In genomic region chr3:8421267-8421666, GRCh38 we compare ENCODE assay signal across 14 cellular contexts.
DNase-seq lines count a peak whose midpoint lies in the region; ATAC-seq, FAIRE-seq and TF ChIP-seq lines count a peak whose summit lies in the region.
"Had no signal": no experiment of that assay in that cellular context is flagged by ENCODE, and none has a peak within 500 bp of the region (broad histone marks: within the 10 kb centered on the region; RNA-seq: fewer than 3 reads in every experiment).

No MANE protein-coding gene starts in this region.

- no peak for FAIRE-seq in GM19239 (lab: Jason Lieb, UNC)
- FAIRE-seq: small intestine had no signal

- H3F3A ChIP-seq in GM23338 (replicated peaks; ENCODE audit: low read depth) = no peaks in the 10 kb centered on the region

- peak; percentile 68 for TF ChIP-seq CTCF in DND-41 (IDR thresholded peaks at IDR 0.05; ENCODE audit: borderline replicate concordance, extremely low read depth, low read length, poor library complexity, severe bottlenecking)
- TF ChIP-seq CTCF in GM23338 (conservative IDR thresholded peaks at IDR 0.05; ENCODE audit: low read depth in 2 of 2) = peak; percentile 26 to 48; a peak in 3 of 4 replicates
- TF ChIP-seq CTCF in Panc1 (IDR thresholded peaks at IDR 0.05) = peak; percentile 21; the same call in 1 of the 2 replicates
- TF ChIP-seq CTCF in endothelial cell (IDR thresholded peaks at IDR 0.05; ENCODE audit: unreplicated experiment) = no peak

- DNase-seq in DND-41 = peak; percentile 26
- DNase-seq in GM23338 (ENCODE audit: low spot score) = peak; percentile 12
- DNase-seq in Panc1 (ENCODE audit: low read depth, low spot score) = no peak
- DNase-seq in endothelial cell (ENCODE audit: low spot score) = peak; percentile 16
- DNase-seq in GM19239 (ENCODE audit: insufficient read length, low spot score) = no peak
- no peak for DNase-seq in NCI-H1694 (lab: John Stamatoyannopoulos, UW)
- DNase-seq: DMS 273 treated with DMSO at 0.1 percent for 48 hours, small intestine, tibial artery had no signal

- in situ Hi-C loops in Panc1 (cut with HindIII; ENCODE audit: low pct_unique_long_range_greater_than_20kb, low sequenced_read_pairs) = no loop called here

- intact Hi-C loops in Panc1 (cut with micrococcal nuclease; ENCODE audit: unreplicated experiment) = no loop called here

- H3K4me2 ChIP-seq in DND-41 (ENCODE audit: insufficient read depth, low read length) = no peak overlapping the region
- H3K4me2 ChIP-seq in GM23338 = no peak overlapping the region

- H3K27ac ChIP-seq in DND-41 (ENCODE audit: low read length) = no peak overlapping the region
- no peak overlapping the region for H3K27ac ChIP-seq in GM23338 (ENCODE audit: low read depth)
- H3K27ac ChIP-seq in Panc1 (ENCODE audit: low read length) = no peak overlapping the region
- H3K27ac ChIP-seq: tibial artery had no signal

- H3K79me2 ChIP-seq in DND-41 (ENCODE audit: insufficient read depth, low read length) = no peaks in the 10 kb centered on the region
- no peaks in the 10 kb centered on the region for H3K79me2 ChIP-seq in GM23338 (replicated peaks; ENCODE audit: insufficient read depth)

- H2AFZ ChIP-seq in DND-41 (ENCODE audit: low read depth, low read length) (0 out of 2 replicates have a peak overlapping the region, but pooled peaks have one; percentile 31), GM23338 (no peak overlapping the region)

- H3K27me3 ChIP-seq in DND-41 (ENCODE audit: insufficient read depth, low read length, poor library complexity) (no peaks in the 10 kb centered on the region), GM23338 (ENCODE audit: insufficient read depth) (no peaks in the 10 kb centered on the region), Panc1 (ENCODE audit: control insufficient read depth, insufficient read depth, low read length) (no peaks in the 10 kb centered on the region)
- H3K27me3 ChIP-seq: tibial artery had no signal

- H3K36me3 Mint-ChIP-seq in GM23338 (ENCODE audit: low read depth) (peaks cover 16% of the 10 kb centered on the region; the same call in 2 of the 3 replicates), endothelial cell (ENCODE audit: low read depth, unreplicated experiment) (no peaks in the 10 kb centered on the region)

- no peak overlapping the region for H3K9ac ChIP-seq in DND-41 (ENCODE audit: low read depth, low read length)

- H3K9me2 ChIP-seq in GM23338 (ENCODE audit: insufficient read depth) = 0 out of 2 replicates have a peak, but pooled peaks cover 3% of the 10 kb centered on the region

- H4K20me1 ChIP-seq in DND-41 (ENCODE audit: insufficient read depth, low read length) (no peaks in the 10 kb centered on the region), GM23338 (replicated peaks; ENCODE audit: insufficient read depth) (no peaks in the 10 kb centered on the region)

- H3K9me3 Mint-ChIP-seq in GM23338 (peaks cover 21% of the 10 kb centered on the region), endothelial cell (ENCODE audit: unreplicated experiment) (no peaks in the 10 kb centered on the region)

- H3K36me3 ChIP-seq in DND-41 (ENCODE audit: insufficient read depth, low read length) (no peaks in the 10 kb centered on the region), GM23338 (ENCODE audit: insufficient read depth) (no peaks in the 10 kb centered on the region), Panc1 (ENCODE audit: control insufficient read depth, insufficient read depth, low read length) (no peaks in the 10 kb centered on the region)
- H3K36me3 ChIP-seq: tibial artery had no signal

- H3K9me3 ChIP-seq in DND-41 (ENCODE audit: insufficient read depth, low read length, severe bottlenecking) (no peaks in the 10 kb centered on the region), Panc1 (ENCODE audit: control insufficient read depth, insufficient read depth, low read depth, low read length) (no peaks in the 10 kb centered on the region; the same call in 1 of the 2 replicates)

- H3K4me3 Mint-ChIP-seq in GM23338 (no peak overlapping the region), endothelial cell (ENCODE audit: unreplicated experiment) (no peak overlapping the region)
- H3K4me3 Mint-ChIP-seq: activated T-cell treated with anti-CD3 and anti-CD28 coated beads, Interleukin-2, amount 50 U/mL, for 72 hours; neural crest cell had no signal

- H3K4me3 ChIP-seq in DND-41 (ENCODE audit: low read depth in 1 of 2, low read length in 2 of 2) = no peak overlapping the region
- no peak overlapping the region for H3K4me3 ChIP-seq in GM23338
- no peak overlapping the region for H3K4me3 ChIP-seq in Panc1 (ENCODE audit: low read depth in 2 of 2, low read length in 2 of 2)
- H3K4me3 ChIP-seq: tibial artery had no signal

- H3K27ac Mint-ChIP-seq in GM23338 (no peak overlapping the region), endothelial cell (ENCODE audit: unreplicated experiment) (no peak overlapping the region)
- H3K27ac Mint-ChIP-seq: activated T-cell treated with anti-CD3 and anti-CD28 coated beads, Interleukin-2, amount 50 U/mL, for 72 hours had no signal

- H3K27me3 Mint-ChIP-seq in GM23338 (ENCODE audit: insufficient read depth, low read depth, poor library complexity) (no peaks in the 10 kb centered on the region), endothelial cell (ENCODE audit: unreplicated experiment) (no peaks in the 10 kb centered on the region)

- CTCF ChIA-PET in Panc1 (lab: Charles Lee) = no interaction called here

- H3K4me1 Mint-ChIP-seq in GM23338 = no peaks in the 10 kb centered on the region
- H3K4me1 Mint-ChIP-seq in endothelial cell (ENCODE audit: unreplicated experiment) = no peaks in the 10 kb centered on the region

- H3K4me1 ChIP-seq in DND-41 (ENCODE audit: insufficient read depth, low read length) = peaks cover 15% of the 10 kb centered on the region
- no peaks in the 10 kb centered on the region for H3K4me1 ChIP-seq in GM23338 (ENCODE audit: insufficient read depth)
- no peaks in the 10 kb centered on the region for H3K4me1 ChIP-seq in Panc1 (ENCODE audit: control insufficient read depth, insufficient read depth, low read length)
- H3K4me1 ChIP-seq: tibial artery had no signal

- BruUV-seq in Panc1 (replicated peaks; lab: Mats Ljungman, UMichigan) = no TSS peak

- POLR2A ChIA-PET in Panc1 (lab: Charles Lee) = no interaction called here

- peak; percentile 80 for ATAC-seq in DND-41 (ENCODE audit: insufficient read depth, low read depth)
- ATAC-seq in GM23338 = no peak
- ATAC-seq in Panc1 = no peak
- ATAC-seq in HG02840 (IDR thresholded peaks at IDR 0.05; ENCODE audit: low FRiP score, unreplicated experiment) = no peak
- ATAC-seq: activated CD4-positive, CD25-positive, alpha-beta regulatory T cell treated with anti-CD3 and anti-CD28 coated beads, Interleukin-2, amount 50 U/mL, for 24 hours; activated T-cell treated with anti-CD3 and anti-CD28 coated beads, Interleukin-2, amount 50 U/mL, for 72 hours; Right ventricle myocardium inferior had no signal

TF ChIP-seq in GM23338, 12 proteins besides CTCF, POLR2A, EP300 and RAD21 (continues in another document):
- TF ChIP-seq EZH2phosphoT487 (IDR thresholded peaks at IDR 0.05; ENCODE audit: unreplicated experiment) (no peak), JUNB (IDR thresholded peaks at IDR 0.05; ENCODE audit: unreplicated experiment) (no peak), CREB1 (CRISPR knock-in tag; IDR thresholded peaks at IDR 0.05; ENCODE audit: low read depth) (no peak), EZH2 (IDR thresholded peaks at IDR 0.05; ENCODE audit: low read depth, unreplicated experiment) (no peak), STAT1 (IDR thresholded peaks at IDR 0.05; ENCODE audit: unreplicated experiment) (no peak), ETS1 (IDR thresholded peaks at IDR 0.05) (no peak), POLR2AphosphoS5 (IDR thresholded peaks at IDR 0.05; ENCODE audit: low read depth) (no peak), ZNF114 (CRISPR knock-in tag; IDR thresholded peaks at IDR 0.05) (no peak), REST (IDR thresholded peaks at IDR 0.05; ENCODE audit: unreplicated experiment) (no peak), ZNF331 (CRISPR knock-in tag; IDR thresholded peaks at IDR 0.05; ENCODE audit: low read depth) (no peak)

Comparison
In these comparisons a context has a peak if more than half of its experiments do, and no peak if none do; other contexts are left out.
1. DNase-seq: peak in DND-41 (single experiment), GM23338 (single experiment) and endothelial cell (single experiment); none in Panc1 (single experiment), GM19239 (single experiment) and NCI-H1694 (single experiment).